In genomic region chr7:107815254-107815882, GRCh38 we compare ENCODE assay signal across 20 cellular contexts. TPM values are rescaled to one million over a fixed set of nuclear protein-coding genes. Genes with fewer than 3 reads are reported as not detected.
DNase-seq lines count a peak whose midpoint lies in the region; ATAC-seq and FAIRE-seq lines count a peak whose summit lies in the region.
"Had no signal": no experiment of that assay in that cellular context is flagged by ENCODE, and none has a peak within 500 bp of the region (broad histone marks: within the 10 kb centered on the region; RNA-seq: fewer than 3 reads in every experiment).

No MANE protein-coding gene starts in this region.

- no peak overlapping the region for H3K27ac ChIP-seq in GM23248
- H3K27ac ChIP-seq: PC-9, tibial nerve had no signal

- H3K9me3 Mint-ChIP-seq in activated T-cell treated with anti-CD3 and anti-CD28 coated beads, Interleukin-2, amount 50 U/mL, for 72 hours: no peaks in the 10 kb centered on the region
- peaks cover 3% of the 10 kb centered on the region for H3K9me3 Mint-ChIP-seq in activated naive CD8-positive, alpha-beta T cell treated with anti-CD3 and anti-CD28 coated beads, Interleukin-2, amount 50 U/mL, for 24 hours
- H3K9me3 Mint-ChIP-seq: GM23338 had no signal

- peak overlapping the region; percentile 38 for H2AFZ ChIP-seq in GM23248
- H2AFZ ChIP-seq: GM23338, PC-9 had no signal

- DNase-seq in activated T-cell treated with anti-CD3 and anti-CD28 coated beads, Interleukin-2, amount 50 U/mL, for 72 hours: peak; percentile 45 to 55
- no peak for DNase-seq in activated T-cell treated with anti-CD3 and anti-CD28 coated beads, Interleukin-2, amount 50 U/mL, for 48 hours
- DNase-seq in GM23248 (peak; percentile 1), putamen (ENCODE audit: low spot score) (peak; percentile 4), left cardiac atrium (no peak), RCC 7860 (ENCODE audit: low spot score) (no peak), NCI-H146 treated with DMSO at 0.1 percent for 48 hours (lab: John Stamatoyannopoulos, UW; ENCODE audit: unreplicated experiment) (no peak)
- DNase-seq in activated naive CD8-positive, alpha-beta T cell treated with anti-CD3 and anti-CD28 coated beads, Interleukin-2, amount 50 U/mL, for 24 hours: no peak
- DNase-seq: activated CD8-positive, alpha-beta memory T cell treated with anti-CD3 and anti-CD28 coated beads, Interleukin-2, amount 50 U/mL, for 4 hours; anterior cingulate cortex; COR-L47; cortex of kidney; GDM1; NCI-H2081; NCI-H526 treated with DMSO at 0.1 percent for 48 hours; PC-9; posterior cingulate gyrus had no signal

- peak; percentile 90 for ATAC-seq in activated T-cell treated with anti-CD3 and anti-CD28 coated beads, Interleukin-2, amount 50 U/mL, for 72 hours (replicated peaks in 1 of 2)
- ATAC-seq in activated naive CD8-positive, alpha-beta T cell treated with anti-CD3 and anti-CD28 coated beads, Interleukin-2, amount 50 U/mL, for 24 hours: peak; percentile 82
- no peak for ATAC-seq in left cardiac atrium
- ATAC-seq: GM23338, left lobe of liver had no signal

- WGBS in GM23248 (ENCODE audit: low coverage in 1 of 2, low lambda C conversion rate in 2 of 2, missing lambda C conversion rate in 2 of 2), 2 experiments: 23 to 26% methylated on average over 4 of the region's 4 CpGs

- H3K4me2 ChIP-seq in GM23248 (ENCODE audit: unreplicated experiment): no peak overlapping the region
- H3K4me2 ChIP-seq: GM23338, PC-9 had no signal

- peak overlapping the region in 1 of 2 donors; percentile 74 for H3K4me3 Mint-ChIP-seq in activated T-cell treated with anti-CD3 and anti-CD28 coated beads, Interleukin-2, amount 50 U/mL, for 72 hours
- H3K4me3 Mint-ChIP-seq in activated naive CD8-positive, alpha-beta T cell treated with anti-CD3 and anti-CD28 coated beads, Interleukin-2, amount 50 U/mL, for 24 hours: peak overlapping the region; percentile 40
- H3K4me3 Mint-ChIP-seq: GM23338 had no signal

- H3K27me3 ChIP-seq in GM23248 (replicated peaks; ENCODE audit: insufficient read depth): 0 out of 2 replicates have a peak, but pooled peaks cover 5% of the 10 kb centered on the region
- H3K27me3 ChIP-seq: tibial nerve had no signal

- intact Hi-C loops in left cardiac atrium (cut with DNase I): no loop called here

- H3K36me3 Mint-ChIP-seq in activated T-cell treated with anti-CD3 and anti-CD28 coated beads, Interleukin-2, amount 50 U/mL, for 72 hours (ENCODE audit: insufficient read depth in 2 of 2): no peaks in the 10 kb centered on the region
- peaks cover 4% of the 10 kb centered on the region for H3K36me3 Mint-ChIP-seq in activated naive CD8-positive, alpha-beta T cell treated with anti-CD3 and anti-CD28 coated beads, Interleukin-2, amount 50 U/mL, for 24 hours (ENCODE audit: low read depth)

- H3K9me2 ChIP-seq in GM23248 (ENCODE audit: insufficient read depth): no peaks in the 10 kb centered on the region

- H3K9me3 ChIP-seq in GM23248 (ENCODE audit: low read depth): no peaks in the 10 kb centered on the region
- H3K9me3 ChIP-seq: tibial nerve had no signal

- H4K20me1 ChIP-seq in GM23248 (ENCODE audit: insufficient read depth): no peaks in the 10 kb centered on the region

- in situ Hi-C loops in GM23248 (cut with MboI): no loop called here

- peaks cover 34% of the 10 kb centered on the region for H3K4me1 Mint-ChIP-seq in activated T-cell treated with anti-CD3 and anti-CD28 coated beads, Interleukin-2, amount 50 U/mL, for 72 hours (ENCODE audit: low read depth)
- H3K4me1 Mint-ChIP-seq in activated naive CD8-positive, alpha-beta T cell treated with anti-CD3 and anti-CD28 coated beads, Interleukin-2, amount 50 U/mL, for 24 hours: peaks cover 34% of the 10 kb centered on the region
- H3K4me1 Mint-ChIP-seq: GM23338 had no signal

- no peaks in the 10 kb centered on the region for H3K27me3 Mint-ChIP-seq in activated T-cell treated with anti-CD3 and anti-CD28 coated beads, Interleukin-2, amount 50 U/mL, for 72 hours (ENCODE audit: low read depth)
- H3K27me3 Mint-ChIP-seq in activated naive CD8-positive, alpha-beta T cell treated with anti-CD3 and anti-CD28 coated beads, Interleukin-2, amount 50 U/mL, for 24 hours: no peaks in the 10 kb centered on the region

- no peaks in the 10 kb centered on the region for H3K79me2 ChIP-seq in GM23248 (ENCODE audit: insufficient read depth)

- no peaks in the 10 kb centered on the region for H3K36me3 ChIP-seq in GM23248 (ENCODE audit: low read depth)
- H3K36me3 ChIP-seq: tibial nerve had no signal

- peak overlapping the region; percentile 82 for H3K27ac Mint-ChIP-seq in activated T-cell treated with anti-CD3 and anti-CD28 coated beads, Interleukin-2, amount 50 U/mL, for 72 hours
- peak overlapping the region; percentile 91 for H3K27ac Mint-ChIP-seq in activated naive CD8-positive, alpha-beta T cell treated with anti-CD3 and anti-CD28 coated beads, Interleukin-2, amount 50 U/mL, for 24 hours
- H3K27ac Mint-ChIP-seq: GM23338 had no signal

- FAIRE-seq in RCC 7860 (lab: Jason Lieb, UNC): no peak

- no peak overlapping the region for H3K4me3 ChIP-seq in GM23248
- H3K4me3 ChIP-seq: GM23338, PC-9, tibial nerve had no signal

- H3K9ac ChIP-seq in GM23248: no peak overlapping the region

- H3K4me1 ChIP-seq in GM23248 (ENCODE audit: insufficient read depth): peaks cover 12% of the 10 kb centered on the region; the same call in 1 of the 2 replicates
- H3K4me1 ChIP-seq: tibial nerve had no signal

- H3F3A ChIP-seq in GM23248 (ENCODE audit: insufficient read depth): 0 out of 2 replicates have a peak, but pooled peaks cover 4% of the 10 kb centered on the region

RNA-seq across cellular contexts. Expression of gene SLC26A3, which starts 12.3 kb away (rescaled TPM):
- total RNA-seq in activated T-cell treated with anti-CD3 and anti-CD28 coated beads, Interleukin-2, amount 50 U/mL, for 72 hours: not detected
- total RNA-seq in GM23248 (2014; rRNA removed; shearing (Covaris generic)): not detected in 2 replicates
- not detected in 2 replicates for polyA plus RNA-seq in GM23248 (2016; fragmentation: Nextera tagmentation; extraction: Ambion mirVana)
- total RNA-seq in left cardiac atrium: not detected
- total RNA-seq: GM23338, PC-9, tibial nerve had no signal
- polyA plus RNA-seq: GM23338 had no signal

Comparison
In these comparisons a context has a peak if more than half of its experiments do, and no peak if none do; other contexts are left out.
1. DNase-seq: peak in activated T-cell treated with anti-CD3 and anti-CD28 coated beads, Interleukin-2, amount 50 U/mL, for 72 hours (2 of 2), GM23248 (single experiment) and putamen (single experiment); none in activated T-cell treated with anti-CD3 and anti-CD28 coated beads, Interleukin-2, amount 50 U/mL, for 48 hours (0 of 2), activated naive CD8-positive, alpha-beta T cell treated with anti-CD3 and anti-CD28 coated beads, Interleukin-2, amount 50 U/mL, for 24 hours (single experiment), left cardiac atrium (single experiment), RCC 7860 (single experiment) and NCI-H146 treated with DMSO at 0.1 percent for 48 hours (single experiment).
2. ATAC-seq: peak in activated T-cell treated with anti-CD3 and anti-CD28 coated beads, Interleukin-2, amount 50 U/mL, for 72 hours (2 of 2) and activated naive CD8-positive, alpha-beta T cell treated with anti-CD3 and anti-CD28 coated beads, Interleukin-2, amount 50 U/mL, for 24 hours (single experiment); none in left cardiac atrium (0 of 2).